In the genomic region with DNA sequence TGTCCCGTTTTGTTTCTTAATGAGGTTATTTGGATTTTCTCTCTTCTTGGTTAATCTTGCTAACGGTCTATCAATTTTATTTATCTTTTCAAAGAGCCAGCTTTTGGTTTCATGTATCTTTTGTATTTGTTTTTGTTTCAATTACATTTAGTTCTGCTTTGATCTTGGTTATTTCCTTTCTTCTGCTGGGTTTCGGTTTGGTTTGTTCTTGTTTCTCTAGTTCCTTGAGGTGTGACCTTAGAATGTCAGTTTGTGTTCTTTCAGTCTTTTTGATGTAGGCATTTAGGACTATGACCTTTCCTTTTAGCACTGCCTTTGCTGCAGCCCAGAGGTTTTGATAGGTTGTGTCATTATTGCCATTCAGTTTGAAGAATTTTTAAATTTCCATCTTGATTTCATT, we compare ENCODE assay signal across 8 cellular contexts. TPM values are rescaled to one million over a fixed set of nuclear protein-coding genes. Genes with fewer than 3 reads are reported as not detected.
DNase-seq lines count a peak whose midpoint lies in the region; ATAC-seq, FAIRE-seq and TF ChIP-seq lines count a peak whose summit lies in the region.
"Not testable (repeated sequence)": the region's sequence is repeated elsewhere in the genome, so short reads cannot be mapped to it uniquely, and the experiment has no call there.

No MANE protein-coding gene starts in this region.

- H3K9me3 ChIP-seq in CD4-positive, CD25-positive, alpha-beta regulatory T cell (ENCODE audit: control insufficient read depth in 2 of 2, low read length in 2 of 2); OCI-LY3 (ENCODE audit: insufficient read depth, low read length): not testable (repeated sequence)

- not testable (repeated sequence) for TF ChIP-seq CTCF in OCI-LY3 (IDR thresholded peaks at IDR 0.05; ENCODE audit: low read depth, low read length); type B pancreatic cell (conservative IDR thresholded peaks at IDR 0.05)

- intact Hi-C loops in activated naive CD4-positive, alpha-beta T cell treated with anti-CD3 and anti-CD28 coated beads for 36 hours (cut with micrococcal nuclease), result loop anchor here (1.0 kb wide), 3 partner anchors 19 to 236 kb away; partner anchors contain the start of gene DDIAS
- intact Hi-C loops in dendritic cell treated with granulocyte-macrophage colony-stimulating factor and Interleukin-4, amounts not matched to agents 40 ng/mL and 50 ng/mL, for 4 days (cut with micrococcal nuclease), result loop anchor here (10.0 kb wide), 1 partner anchor 205 kb away; no protein-coding TSS in a partner anchor

- peak overlapping the region; percentile 72 for H3K4me3 ChIP-seq in CD4-positive, CD25-positive, alpha-beta regulatory T cell (ENCODE audit: low read depth, low read length)
- not testable (repeated sequence) for H3K4me3 ChIP-seq in OCI-LY3 (ENCODE audit: low read length)

- peak overlapping the region; percentile 80 to 100 (median 89) for H3K27ac Mint-ChIP-seq in CD4-positive, CD25-positive, alpha-beta regulatory T cell
- peak overlapping the region; percentile 94 for H3K27ac Mint-ChIP-seq in activated CD4-positive, alpha-beta T cell treated with anti-CD3 and anti-CD28 coated beads, Interleukin-2, amount 10 ng/mL, durations not matched to agents 7 days and 5 days
- peak overlapping the region; percentile 72 for H3K27ac Mint-ChIP-seq in activated naive CD4-positive, alpha-beta T cell treated with anti-CD3 and anti-CD28 coated beads for 36 hours
- H3K27ac Mint-ChIP-seq in dendritic cell treated with granulocyte-macrophage colony-stimulating factor and Interleukin-4, amounts not matched to agents 40 ng/mL and 50 ng/mL, for 4 days, result peak overlapping the region; percentile 71
- peak overlapping the region; percentile 86 to 96 (median 92) for H3K27ac Mint-ChIP-seq in naive thymus-derived CD8-positive, alpha-beta T cell
- peak overlapping the region; percentile 42 for H3K27ac Mint-ChIP-seq in type B pancreatic cell

- not testable (repeated sequence) for ATAC-seq in CD4-positive, CD25-positive, alpha-beta regulatory T cell (ENCODE audit: low read depth in 2 of 2); naive thymus-derived CD8-positive, alpha-beta T cell

- H3K9me3 Mint-ChIP-seq in CD4-positive, CD25-positive, alpha-beta regulatory T cell; activated naive CD4-positive, alpha-beta T cell treated with anti-CD3 and anti-CD28 coated beads for 36 hours; type B pancreatic cell: not testable (repeated sequence)
- peaks cover 11% of the 10 kb centered on the region for H3K9me3 Mint-ChIP-seq in activated CD4-positive, alpha-beta T cell treated with anti-CD3 and anti-CD28 coated beads, Interleukin-2, amount 10 ng/mL, durations not matched to agents 7 days and 5 days
- H3K9me3 Mint-ChIP-seq in dendritic cell treated with granulocyte-macrophage colony-stimulating factor and Interleukin-4, amounts not matched to agents 40 ng/mL and 50 ng/mL, for 4 days, result peaks cover 11% of the 10 kb centered on the region
- H3K9me3 Mint-ChIP-seq in naive thymus-derived CD8-positive, alpha-beta T cell, result peaks cover 0 to 31% (median 12%) of the 10 kb centered on the region in 9 donors

- not testable (repeated sequence) for H3K27me3 Mint-ChIP-seq in CD4-positive, CD25-positive, alpha-beta regulatory T cell; activated CD4-positive, alpha-beta T cell treated with anti-CD3 and anti-CD28 coated beads, Interleukin-2, amount 10 ng/mL, durations not matched to agents 7 days and 5 days; activated naive CD4-positive, alpha-beta T cell treated with anti-CD3 and anti-CD28 coated beads for 36 hours (ENCODE audit: low read depth); dendritic cell treated with granulocyte-macrophage colony-stimulating factor and Interleukin-4, amounts not matched to agents 40 ng/mL and 50 ng/mL, for 4 days; naive thymus-derived CD8-positive, alpha-beta T cell; type B pancreatic cell

- peak in 2 of 3 donors; percentile 56 to 66 for DNase-seq in CD4-positive, CD25-positive, alpha-beta regulatory T cell
- not testable (repeated sequence) for DNase-seq in GM19239 (ENCODE audit: insufficient read length, low spot score); activated naive CD4-positive, alpha-beta T cell treated with anti-CD3 and anti-CD28 coated beads for 36 hours; type B pancreatic cell (ENCODE audit: extremely low spot score, unreplicated experiment)
- peak; percentile 39 for DNase-seq in activated CD4-positive, alpha-beta T cell treated with anti-CD3 and anti-CD28 coated beads, Interleukin-2, amount 10 ng/mL, durations not matched to agents 7 days and 5 days
- peak in 3 of 10 donors; percentile 47 to 65 (median 64) for DNase-seq in naive thymus-derived CD8-positive, alpha-beta T cell

- POLR2A ChIA-PET in activated CD4-positive, alpha-beta T cell treated with anti-CD3 and anti-CD28 coated beads, Interleukin-2, amount 10 ng/mL, durations not matched to agents 7 days and 5 days (lab: Charles Lee), result not testable (repeated sequence)
- POLR2A ChIA-PET in naive thymus-derived CD8-positive, alpha-beta T cell (lab: Charles Lee), result interaction anchor here (0.8 to 3.3 kb wide), 10 partner anchors 9 to 237 kb away, joined by 3 to 15 read pairs (median 4); partner anchors contain the start of genes DDIAS and PCF11

- CTCF ChIA-PET in activated CD4-positive, alpha-beta T cell treated with anti-CD3 and anti-CD28 coated beads, Interleukin-2, amount 10 ng/mL, durations not matched to agents 7 days and 5 days (lab: Charles Lee), result interaction anchor here (0.8 to 1.5 kb wide), 4 partner anchors 10 to 373 kb away, joined by 3 to 6 read pairs (median 4); partner anchors contain the start of gene PRCP
- CTCF ChIA-PET in activated naive CD4-positive, alpha-beta T cell treated with anti-CD3 and anti-CD28 coated beads for 36 hours (lab: Charles Lee), result interaction anchor here (0.6 to 1.8 kb wide), 7 partner anchors 12 to 330 kb away, joined by 3 to 7 read pairs (median 3); partner anchors contain the start of gene DDIAS

- H3K4me1 Mint-ChIP-seq in CD4-positive, CD25-positive, alpha-beta regulatory T cell, result peaks cover 8 to 53% (median 37%) of the 10 kb centered on the region in 4 donors
- H3K4me1 Mint-ChIP-seq in activated CD4-positive, alpha-beta T cell treated with anti-CD3 and anti-CD28 coated beads, Interleukin-2, amount 10 ng/mL, durations not matched to agents 7 days and 5 days, result peaks cover 49% of the 10 kb centered on the region
- H3K4me1 Mint-ChIP-seq in activated naive CD4-positive, alpha-beta T cell treated with anti-CD3 and anti-CD28 coated beads for 36 hours (ENCODE audit: low read depth), result peaks cover 42% of the 10 kb centered on the region
- not testable (repeated sequence) for H3K4me1 Mint-ChIP-seq in dendritic cell treated with granulocyte-macrophage colony-stimulating factor and Interleukin-4, amounts not matched to agents 40 ng/mL and 50 ng/mL, for 4 days (ENCODE audit: low read depth); type B pancreatic cell (ENCODE audit: unreplicated experiment)
- peaks cover 24 to 56% (median 50%) of the 10 kb centered on the region in 4 donors for H3K4me1 Mint-ChIP-seq in naive thymus-derived CD8-positive, alpha-beta T cell

- H4K20me1 ChIP-seq in OCI-LY3 (ENCODE audit: insufficient read depth, low read length), result not testable (repeated sequence)

- not testable (repeated sequence) for H3K36me3 Mint-ChIP-seq in CD4-positive, CD25-positive, alpha-beta regulatory T cell
- peaks cover 70% of the 10 kb centered on the region for H3K36me3 Mint-ChIP-seq in activated CD4-positive, alpha-beta T cell treated with anti-CD3 and anti-CD28 coated beads, Interleukin-2, amount 10 ng/mL, durations not matched to agents 7 days and 5 days (ENCODE audit: low read depth)
- peaks cover 84% of the 10 kb centered on the region for H3K36me3 Mint-ChIP-seq in activated naive CD4-positive, alpha-beta T cell treated with anti-CD3 and anti-CD28 coated beads for 36 hours (ENCODE audit: low read depth)
- H3K36me3 Mint-ChIP-seq in dendritic cell treated with granulocyte-macrophage colony-stimulating factor and Interleukin-4, amounts not matched to agents 40 ng/mL and 50 ng/mL, for 4 days (ENCODE audit: low read depth), result peaks cover 26% of the 10 kb centered on the region
- H3K36me3 Mint-ChIP-seq in naive thymus-derived CD8-positive, alpha-beta T cell, result peaks cover 0 to 36% (median 26%) of the 10 kb centered on the region in 3 donors
- peaks cover 17% of the 10 kb centered on the region for H3K36me3 Mint-ChIP-seq in type B pancreatic cell

- H3K4me3 Mint-ChIP-seq in CD4-positive, CD25-positive, alpha-beta regulatory T cell, result peak overlapping the region; percentile 67 to 84 (median 74)
- peak overlapping the region; percentile 58 for H3K4me3 Mint-ChIP-seq in activated CD4-positive, alpha-beta T cell treated with anti-CD3 and anti-CD28 coated beads, Interleukin-2, amount 10 ng/mL, durations not matched to agents 7 days and 5 days
- peak overlapping the region; percentile 42 for H3K4me3 Mint-ChIP-seq in activated naive CD4-positive, alpha-beta T cell treated with anti-CD3 and anti-CD28 coated beads for 36 hours
- H3K4me3 Mint-ChIP-seq in dendritic cell treated with granulocyte-macrophage colony-stimulating factor and Interleukin-4, amounts not matched to agents 40 ng/mL and 50 ng/mL, for 4 days; type B pancreatic cell: not testable (repeated sequence)
- H3K4me3 Mint-ChIP-seq in naive thymus-derived CD8-positive, alpha-beta T cell, result peak overlapping the region; percentile 50 to 84 (median 76)

- H2AFZ ChIP-seq in OCI-LY3 (ENCODE audit: low read depth, low read length), result not testable (repeated sequence)

- H3K9ac ChIP-seq in OCI-LY3 (ENCODE audit: low read length), result not testable (repeated sequence)

- FAIRE-seq in GM19239 (lab: Jason Lieb, UNC), result peak; percentile 87

- H3K79me2 ChIP-seq in OCI-LY3 (ENCODE audit: low read length), result peaks cover 57% of the 10 kb centered on the region

- H3K36me3 ChIP-seq in CD4-positive, CD25-positive, alpha-beta regulatory T cell (ENCODE audit: control insufficient read depth, insufficient read depth, low read length), result not testable (repeated sequence)
- H3K36me3 ChIP-seq in OCI-LY3 (replicated peaks; ENCODE audit: low read depth, low read length), result peaks cover 56% of the 10 kb centered on the region

- H3K27ac ChIP-seq in CD4-positive, CD25-positive, alpha-beta regulatory T cell (ENCODE audit: insufficient read depth, low read length, poor library complexity, severe bottlenecking), result peak overlapping the region; percentile 74
- H3K27ac ChIP-seq in OCI-LY3 (ENCODE audit: low read length), result peak overlapping the region; percentile 50

- peak overlapping the region; percentile 40 for H3K4me2 ChIP-seq in OCI-LY3 (ENCODE audit: low read length)

- H3K4me1 ChIP-seq in CD4-positive, CD25-positive, alpha-beta regulatory T cell (ENCODE audit: control insufficient read depth, insufficient read depth, low read length, poor library complexity, severe bottlenecking), result peaks cover 16% of the 10 kb centered on the region
- peaks cover 40% of the 10 kb centered on the region for H3K4me1 ChIP-seq in OCI-LY3 (ENCODE audit: low read length)

- not testable (repeated sequence) for H3K27me3 ChIP-seq in CD4-positive, CD25-positive, alpha-beta regulatory T cell (ENCODE audit: control insufficient read depth, insufficient read depth, low read length); OCI-LY3 (ENCODE audit: low read depth, low read length)

RNA-seq across cellular contexts. Expression of gene DDIAS, which starts 18.7 kb away (rescaled TPM):
- 2.2 TPM for total RNA-seq in CD4-positive, CD25-positive, alpha-beta regulatory T cell
- polyA plus RNA-seq in CD4-positive, CD25-positive, alpha-beta regulatory T cell, result 1 to 10 TPM in 3 of 4 donors, under 1 TPM in 1; 0.86 to 2.8 (median 1.3) TPM
- total RNA-seq in activated CD4-positive, alpha-beta T cell treated with anti-CD3 and anti-CD28 coated beads, Interleukin-2, amount 10 ng/mL, durations not matched to agents 7 days and 5 days, result 10 to 100 TPM; 14.7 to 14.8 TPM
- 10 to 100 TPM; 15.8 to 18.0 TPM for total RNA-seq in activated naive CD4-positive, alpha-beta T cell treated with anti-CD3 and anti-CD28 coated beads for 36 hours
- total RNA-seq in naive thymus-derived CD8-positive, alpha-beta T cell, result 1 to 10 TPM; 2.3 to 2.5 TPM
- polyA plus RNA-seq in naive thymus-derived CD8-positive, alpha-beta T cell, result 1 to 10 TPM in 2 of 3 donors, under 1 TPM in 1; 0.59 to 3.1 (median 1.7) TPM
- 4.4 and 7.6 TPM in 2 replicates for total RNA-seq in type B pancreatic cell (ENCODE audit: low replicate concordance)

RNA-seq across cellular contexts. Expression of gene PRCP, which starts 20.0 kb away (rescaled TPM):
- total RNA-seq in CD4-positive, CD25-positive, alpha-beta regulatory T cell, result 19.7 TPM
- 10 to 100 TPM; 27.4 to 41.9 (median 32.8) TPM for polyA plus RNA-seq in CD4-positive, CD25-positive, alpha-beta regulatory T cell
- 10 to 100 TPM; 22.1 to 22.5 TPM for total RNA-seq in activated CD4-positive, alpha-beta T cell treated with anti-CD3 and anti-CD28 coated beads, Interleukin-2, amount 10 ng/mL, durations not matched to agents 7 days and 5 days
- total RNA-seq in activated naive CD4-positive, alpha-beta T cell treated with anti-CD3 and anti-CD28 coated beads for 36 hours, result 10 to 100 TPM; 23.0 to 23.3 TPM
- 10 to 100 TPM; 26.4 to 29.1 TPM for total RNA-seq in naive thymus-derived CD8-positive, alpha-beta T cell
- polyA plus RNA-seq in naive thymus-derived CD8-positive, alpha-beta T cell, result 10 to 100 TPM; 48.3 to 50.2 (median 49.3) TPM
- 61.1 and 77.5 TPM in 2 replicates for total RNA-seq in type B pancreatic cell (ENCODE audit: low replicate concordance)

Comparison
In these comparisons a context has a peak if more than half of its experiments do, and no peak if none do; other contexts are left out.
1. H3K27ac Mint-ChIP-seq: peak in every context shown above with its lines; median percentile 94 in activated CD4-positive, alpha-beta T cell treated with anti-CD3 and anti-CD28 coated beads, Interleukin-2, amount 10 ng/mL, durations not matched to agents 7 days and 5 days; 92 in naive thymus-derived CD8-positive, alpha-beta T cell; 89 in CD4-positive, CD25-positive, alpha-beta regulatory T cell; 72 in activated naive CD4-positive, alpha-beta T cell treated with anti-CD3 and anti-CD28 coated beads for 36 hours; 71 in dendritic cell treated with granulocyte-macrophage colony-stimulating factor and Interleukin-4, amounts not matched to agents 40 ng/mL and 50 ng/mL, for 4 days; 42 in type B pancreatic cell.